Comparison of ENCODE assay signal across 17 cellular contexts in the genomic region with DNA sequence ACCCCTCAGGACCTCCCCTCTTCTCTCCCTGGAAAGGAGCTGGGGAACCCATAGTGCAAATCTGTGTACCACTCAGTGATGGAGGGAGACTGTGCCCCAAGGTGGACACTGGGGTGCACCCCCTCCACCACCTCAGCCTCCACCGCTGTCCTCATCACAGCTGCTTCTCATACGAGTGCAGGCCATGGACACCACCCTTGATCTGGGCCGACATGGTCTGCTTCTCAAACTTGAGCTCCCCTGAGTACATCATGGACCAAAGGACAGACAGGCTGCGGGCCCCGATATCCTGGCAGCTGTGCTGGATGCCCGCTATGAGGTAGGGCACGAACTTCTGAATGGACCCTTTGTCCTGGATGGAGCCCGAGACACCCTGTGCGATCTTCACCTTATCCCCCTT.
DNase-seq lines count a peak whose midpoint lies in the region; ATAC-seq and TF ChIP-seq lines count a peak whose summit lies in the region.
"Had no signal": no experiment of that assay in that cellular context is flagged by ENCODE, and none has a peak within 500 bp of the region (broad histone marks: within the 10 kb centered on the region; RNA-seq: fewer than 3 reads in every experiment).

No MANE protein-coding gene starts in this region.

- H3K9ac ChIP-seq in trophoblast cell (ENCODE audit: low read length), result no peak overlapping the region
- H3K9ac ChIP-seq: BLaER1 had no signal

- H2BK12ac ChIP-seq in trophoblast cell (ENCODE audit: low read length), result no peak overlapping the region

- H3K79me1 ChIP-seq in trophoblast cell (ENCODE audit: low read length), result no peaks in the 10 kb centered on the region

- H3K18ac ChIP-seq in trophoblast cell (ENCODE audit: low read length), result no peak overlapping the region

- intact Hi-C loops in stomach (cut with DNase I; ENCODE audit: low total_unique reads), result no loop called here

- no peak overlapping the region for H4K91ac ChIP-seq in trophoblast cell (ENCODE audit: low read depth, low read length)

- no CpG with 5 or more reads among the region's 9 CpGs for WGBS in trophoblast cell (ENCODE audit: extremely low coverage, insufficient coverage, insufficient read length)
- 94 to 99% (median 97%) methylated on average over 8 to 9 of the region's 9 CpGs for WGBS in stomach, 5 donors

- H4K8ac ChIP-seq in trophoblast cell (ENCODE audit: low read depth, low read length), result no peak overlapping the region

- H3K23ac ChIP-seq in trophoblast cell (ENCODE audit: low read length), result no peak overlapping the region

- H3K27me3 ChIP-seq in trophoblast cell (ENCODE audit: insufficient read depth, low read length) (no peaks in the 10 kb centered on the region), stomach (no peaks in the 10 kb centered on the region)
- H3K27me3 ChIP-seq: BLaER1 had no signal

- H3K4me3 ChIP-seq in trophoblast cell (ENCODE audit: low read depth, low read length), result peak overlapping the region; percentile 4
- H3K4me3 ChIP-seq in stomach, result no peak overlapping the region
- H3K4me3 ChIP-seq: BLaER1 had no signal

- H3K4ac ChIP-seq in trophoblast cell (ENCODE audit: low read depth, low read length), result no peak overlapping the region

- H2BK120ac ChIP-seq in trophoblast cell (ENCODE audit: insufficient read depth, low read length, poor library complexity), result no peak overlapping the region

- no peak for TF ChIP-seq EP300 in stomach (IDR thresholded peaks at IDR 0.05)

- H2AK5ac ChIP-seq in trophoblast cell (ENCODE audit: low read length), result no peak overlapping the region

- no peak for TF ChIP-seq POLR2A in stomach (IDR thresholded peaks at IDR 0.05)

- H4K12ac ChIP-seq in trophoblast cell (ENCODE audit: low read depth, low read length), result no peak overlapping the region

- H3K9me3 ChIP-seq in trophoblast cell (ENCODE audit: insufficient read depth, low read depth, low read length) (peaks cover 7% of the 10 kb centered on the region), stomach (peaks cover 10 to 17% (median 12%) of the 10 kb centered on the region in 4 donors)
- H3K9me3 ChIP-seq: Caco-2 had no signal

- no peaks in the 10 kb centered on the region for H3K79me2 ChIP-seq in trophoblast cell (ENCODE audit: control insufficient read depth, insufficient read depth, low read length, poor library complexity)

- no peak overlapping the region for H3K14ac ChIP-seq in trophoblast cell (ENCODE audit: low read length)

- H3K4me2 ChIP-seq in trophoblast cell (ENCODE audit: low read length), result no peak overlapping the region
- H3K4me2 ChIP-seq: BLaER1 had no signal

- H3K27ac ChIP-seq in trophoblast cell (ENCODE audit: low read depth, low read length), result no peak overlapping the region
- H3K27ac ChIP-seq in stomach, result no peak overlapping the region
- H3K27ac ChIP-seq: 22Rv1, BLaER1, C4-2B had no signal

- DNase-seq in activated CD8-positive, alpha-beta memory T cell treated with anti-CD3 and anti-CD28 coated beads, Interleukin-2, amount 50 U/mL, for 48 hours, result peak; percentile 17
- DNase-seq in activated CD8-positive, alpha-beta memory T cell treated with anti-CD3 and anti-CD28 coated beads, Interleukin-2, amount 50 U/mL, for 4 hours, result no peak
- DNase-seq in trophoblast cell, result no peak
- peak; percentile 10 for DNase-seq in stomach
- no peak for DNase-seq in SKM-1 (lab: John Stamatoyannopoulos, UW; ENCODE audit: unreplicated experiment)
- no peak for DNase-seq in NCI-H187 treated with DMSO at 0.1 percent for 48 hours (lab: John Stamatoyannopoulos, UW)
- DNase-seq: Caco-2; CD4-positive, CD25-positive, alpha-beta regulatory T cell; CD8-positive, alpha-beta T cell; DMS153; DND-41; GOT3; HCEC 1CT had no signal

- H2AFZ ChIP-seq in trophoblast cell (ENCODE audit: insufficient read depth, low read length, poor library complexity), result no peak overlapping the region

- H3K4me1 ChIP-seq in trophoblast cell (ENCODE audit: control insufficient read depth in 1 of 2, insufficient read depth in 2 of 2, low read length in 2 of 2), result peaks cover 0 to 2% of the 10 kb centered on the region in 2 experiments
- H3K4me1 ChIP-seq in stomach, result no peaks in the 10 kb centered on the region
- H3K4me1 ChIP-seq: BLaER1, Caco-2 had no signal

- no peak for ATAC-seq in HG02763 (IDR thresholded peaks at IDR 0.05; ENCODE audit: unreplicated experiment)
- ATAC-seq: CD8-positive, alpha-beta T cell had no signal

- TF ChIP-seq CTCF in stomach (IDR thresholded peaks at IDR 0.05), result no peak

- H3K36me3 ChIP-seq in trophoblast cell (ENCODE audit: control insufficient read depth in 1 of 2, insufficient read depth in 2 of 2, low read length in 2 of 2), result peaks cover 31 to 38% of the 10 kb centered on the region in 2 experiments
- peaks cover 5 to 43% (median 37%) of the 10 kb centered on the region in 4 donors for H3K36me3 ChIP-seq in stomach

- no peak overlapping the region for H2BK5ac ChIP-seq in trophoblast cell (ENCODE audit: low read depth, low read length, poor library complexity)

Comparison
In these comparisons a context has a peak if more than half of its experiments do, and no peak if none do; other contexts are left out.
1. DNase-seq: peak in activated CD8-positive, alpha-beta memory T cell treated with anti-CD3 and anti-CD28 coated beads, Interleukin-2, amount 50 U/mL, for 48 hours (single experiment) and stomach (single experiment); none in activated CD8-positive, alpha-beta memory T cell treated with anti-CD3 and anti-CD28 coated beads, Interleukin-2, amount 50 U/mL, for 4 hours (single experiment), trophoblast cell (0 of 2), SKM-1 (single experiment) and NCI-H187 treated with DMSO at 0.1 percent for 48 hours (single experiment).